ENCODE assay signal across 1 cellular context in the genomic region with DNA sequence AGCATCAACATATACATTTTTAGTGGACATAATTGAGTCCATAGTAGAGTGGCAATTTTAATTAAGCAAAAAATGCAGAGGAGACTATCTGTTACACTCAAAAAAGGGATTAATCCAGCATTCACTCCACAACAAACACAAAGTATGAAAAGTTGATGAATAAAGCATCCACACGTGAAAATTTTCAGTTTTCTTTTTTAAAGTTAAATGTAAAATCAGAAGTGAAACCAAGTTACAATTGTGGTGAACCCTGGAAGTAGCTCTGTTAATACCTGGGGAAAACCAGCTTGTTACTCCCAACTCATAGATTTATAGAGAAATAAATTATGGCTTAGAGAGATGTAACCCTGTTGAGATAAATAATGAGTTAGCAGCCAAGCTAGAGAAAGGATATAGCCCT.
A peak's percentile ranks its signal among the peaks of the same experiment; 100 is the strongest.
TF ChIP-seq lines count a peak whose summit lies in the region.

No MANE protein-coding gene starts in this region.

TF ChIP-seq in GM12878, 131 proteins besides CTCF, POLR2A, EP300 and RAD21 (continued from another document and continues in another):
- TF ChIP-seq PRDM15 (CRISPR knock-in tag; IDR thresholded peaks at IDR 0.05) (no peak), TARDBP (IDR thresholded peaks at IDR 0.05; ENCODE audit: borderline replicate concordance) (no peak), PKNOX1 (IDR thresholded peaks at IDR 0.05) (no peak), CREB1 (IDR thresholded peaks at IDR 0.05; ENCODE audit: low read depth) (no peak), POLR2AphosphoS2 (IDR thresholded peaks at IDR 0.05; ENCODE audit: low read depth, low read length) (no peak), ZBTB11 (CRISPR knock-in tag; IDR thresholded peaks at IDR 0.05) (no peak), TBL1XR1 (IDR thresholded peaks at IDR 0.05; ENCODE audit: low read depth, low read length) (no peak), MEF2A (IDR thresholded peaks at IDR 0.05; ENCODE audit: insufficient read depth, low read depth, low read length) (no peak), MYC (IDR thresholded peaks at IDR 0.05; ENCODE audit: insufficient read depth, insufficient read length, insufficient replicate concordance, low read length, severe bottlenecking) (no peak), HDAC6 (IDR thresholded peaks at IDR 0.05; ENCODE audit: unreplicated experiment) (no peak), TCF12 (IDR thresholded peaks at IDR 0.05; ENCODE audit: low read depth, low read length) (no peak), CBFB (IDR thresholded peaks at IDR 0.05; ENCODE audit: low read depth) (no peak), IRF4 (IDR thresholded peaks at IDR 0.05; ENCODE audit: low read depth, low read length) (peak; percentile 42; the same call in 1 of the 2 replicates), HCFC1 (IDR thresholded peaks at IDR 0.05; ENCODE audit: low read length) (no peak), POU2F2 (IDR thresholded peaks at IDR 0.05; ENCODE audit: borderline replicate concordance, low read depth, low read length) (no peak), SMAD5 (IDR thresholded peaks at IDR 0.05; ENCODE audit: low read depth) (no peak), NFIC (IDR thresholded peaks at IDR 0.05; ENCODE audit: low read depth, low read length) (peak; percentile 82), ZBED1 (IDR thresholded peaks at IDR 0.05; ENCODE audit: borderline replicate concordance) (no peak), BCLAF1 (IDR thresholded peaks at IDR 0.05) (no peak), RAD51 (IDR thresholded peaks at IDR 0.05) (no peak), KDM1A (IDR thresholded peaks at IDR 0.05; ENCODE audit: borderline replicate concordance) (no peak), CBX5 (IDR thresholded peaks at IDR 0.05; ENCODE audit: low read depth) (no peak), MTA3 (IDR thresholded peaks at IDR 0.05; ENCODE audit: borderline replicate concordance, low read length) (no peak), KAT2A (conservative IDR thresholded peaks at IDR 0.05; ENCODE audit: control insufficient read depth, low read depth, low read length) (no peak), CREM (IDR thresholded peaks at IDR 0.05; ENCODE audit: low read depth) (0 out of 2 replicates have a peak, but pooled peaks have one; percentile 26), RCOR1 (conservative IDR thresholded peaks at IDR 0.05; ENCODE audit: low read depth, low read length) (no peak)
- TF ChIP-seq, protein P1, sequence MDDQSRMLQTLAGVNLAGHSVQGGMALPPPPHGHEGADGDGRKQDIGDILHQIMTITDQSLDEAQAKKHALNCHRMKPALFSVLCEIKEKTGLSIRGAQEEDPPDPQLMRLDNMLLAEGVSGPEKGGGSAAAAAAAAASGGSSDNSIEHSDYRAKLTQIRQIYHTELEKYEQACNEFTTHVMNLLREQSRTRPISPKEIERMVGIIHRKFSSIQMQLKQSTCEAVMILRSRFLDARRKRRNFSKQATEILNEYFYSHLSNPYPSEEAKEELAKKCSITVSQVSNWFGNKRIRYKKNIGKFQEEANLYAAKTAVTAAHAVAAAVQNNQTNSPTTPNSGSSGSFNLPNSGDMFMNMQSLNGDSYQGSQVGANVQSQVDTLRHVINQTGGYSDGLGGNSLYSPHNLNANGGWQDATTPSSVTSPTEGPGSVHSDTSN (IDR thresholded peaks at IDR 0.05; ENCODE audit: insufficient replicate concordance, low read depth, low read length) = no peak
- TF ChIP-seq, protein P2, sequence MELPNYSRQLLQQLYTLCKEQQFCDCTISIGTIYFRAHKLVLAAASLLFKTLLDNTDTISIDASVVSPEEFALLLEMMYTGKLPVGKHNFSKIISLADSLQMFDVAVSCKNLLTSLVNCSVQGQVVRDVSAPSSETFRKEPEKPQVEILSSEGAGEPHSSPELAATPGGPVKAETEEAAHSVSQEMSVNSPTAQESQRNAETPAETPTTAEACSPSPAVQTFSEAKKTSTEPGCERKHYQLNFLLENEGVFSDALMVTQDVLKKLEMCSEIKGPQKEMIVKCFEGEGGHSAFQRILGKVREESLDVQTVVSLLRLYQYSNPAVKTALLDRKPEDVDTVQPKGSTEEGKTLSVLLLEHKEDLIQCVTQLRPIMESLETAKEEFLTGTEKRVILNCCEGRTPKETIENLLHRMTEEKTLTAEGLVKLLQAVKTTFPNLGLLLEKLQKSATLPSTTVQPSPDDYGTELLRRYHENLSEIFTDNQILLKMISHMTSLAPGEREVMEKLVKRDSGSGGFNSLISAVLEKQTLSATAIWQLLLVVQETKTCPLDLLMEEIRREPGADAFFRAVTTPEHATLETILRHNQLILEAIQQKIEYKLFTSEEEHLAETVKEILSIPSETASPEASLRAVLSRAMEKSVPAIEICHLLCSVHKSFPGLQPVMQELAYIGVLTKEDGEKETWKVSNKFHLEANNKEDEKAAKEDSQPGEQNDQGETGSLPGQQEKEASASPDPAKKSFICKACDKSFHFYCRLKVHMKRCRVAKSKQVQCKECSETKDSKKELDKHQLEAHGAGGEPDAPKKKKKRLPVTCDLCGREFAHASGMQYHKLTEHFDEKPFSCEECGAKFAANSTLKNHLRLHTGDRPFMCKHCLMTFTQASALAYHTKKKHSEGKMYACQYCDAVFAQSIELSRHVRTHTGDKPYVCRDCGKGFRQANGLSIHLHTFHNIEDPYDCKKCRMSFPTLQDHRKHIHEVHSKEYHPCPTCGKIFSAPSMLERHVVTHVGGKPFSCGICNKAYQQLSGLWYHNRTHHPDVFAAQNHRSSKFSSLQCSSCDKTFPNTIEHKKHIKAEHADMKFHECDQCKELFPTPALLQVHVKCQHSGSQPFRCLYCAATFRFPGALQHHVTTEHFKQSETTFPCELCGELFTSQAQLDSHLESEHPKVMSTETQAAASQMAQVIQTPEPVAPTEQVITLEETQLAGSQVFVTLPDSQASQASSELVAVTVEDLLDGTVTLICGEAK (IDR thresholded peaks at IDR 0.05; ENCODE audit: borderline replicate concordance) = no peak
- TF ChIP-seq, protein P3, sequence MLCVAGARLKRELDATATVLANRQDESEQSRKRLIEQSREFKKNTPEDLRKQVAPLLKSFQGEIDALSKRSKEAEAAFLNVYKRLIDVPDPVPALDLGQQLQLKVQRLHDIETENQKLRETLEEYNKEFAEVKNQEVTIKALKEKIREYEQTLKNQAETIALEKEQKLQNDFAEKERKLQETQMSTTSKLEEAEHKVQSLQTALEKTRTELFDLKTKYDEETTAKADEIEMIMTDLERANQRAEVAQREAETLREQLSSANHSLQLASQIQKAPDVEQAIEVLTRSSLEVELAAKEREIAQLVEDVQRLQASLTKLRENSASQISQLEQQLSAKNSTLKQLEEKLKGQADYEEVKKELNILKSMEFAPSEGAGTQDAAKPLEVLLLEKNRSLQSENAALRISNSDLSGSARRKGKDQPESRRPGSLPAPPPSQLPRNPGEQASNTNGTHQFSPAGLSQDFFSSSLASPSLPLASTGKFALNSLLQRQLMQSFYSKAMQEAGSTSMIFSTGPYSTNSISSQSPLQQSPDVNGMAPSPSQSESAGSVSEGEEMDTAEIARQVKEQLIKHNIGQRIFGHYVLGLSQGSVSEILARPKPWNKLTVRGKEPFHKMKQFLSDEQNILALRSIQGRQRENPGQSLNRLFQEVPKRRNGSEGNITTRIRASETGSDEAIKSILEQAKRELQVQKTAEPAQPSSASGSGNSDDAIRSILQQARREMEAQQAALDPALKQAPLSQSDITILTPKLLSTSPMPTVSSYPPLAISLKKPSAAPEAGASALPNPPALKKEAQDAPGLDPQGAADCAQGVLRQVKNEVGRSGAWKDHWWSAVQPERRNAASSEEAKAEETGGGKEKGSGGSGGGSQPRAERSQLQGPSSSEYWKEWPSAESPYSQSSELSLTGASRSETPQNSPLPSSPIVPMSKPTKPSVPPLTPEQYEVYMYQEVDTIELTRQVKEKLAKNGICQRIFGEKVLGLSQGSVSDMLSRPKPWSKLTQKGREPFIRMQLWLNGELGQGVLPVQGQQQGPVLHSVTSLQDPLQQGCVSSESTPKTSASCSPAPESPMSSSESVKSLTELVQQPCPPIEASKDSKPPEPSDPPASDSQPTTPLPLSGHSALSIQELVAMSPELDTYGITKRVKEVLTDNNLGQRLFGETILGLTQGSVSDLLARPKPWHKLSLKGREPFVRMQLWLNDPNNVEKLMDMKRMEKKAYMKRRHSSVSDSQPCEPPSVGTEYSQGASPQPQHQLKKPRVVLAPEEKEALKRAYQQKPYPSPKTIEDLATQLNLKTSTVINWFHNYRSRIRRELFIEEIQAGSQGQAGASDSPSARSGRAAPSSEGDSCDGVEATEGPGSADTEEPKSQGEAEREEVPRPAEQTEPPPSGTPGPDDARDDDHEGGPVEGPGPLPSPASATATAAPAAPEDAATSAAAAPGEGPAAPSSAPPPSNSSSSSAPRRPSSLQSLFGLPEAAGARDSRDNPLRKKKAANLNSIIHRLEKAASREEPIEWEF (IDR thresholded peaks at IDR 0.05; ENCODE audit: insufficient replicate concordance, low read depth, low read length) = no peak
- TF ChIP-seq, protein P4, sequence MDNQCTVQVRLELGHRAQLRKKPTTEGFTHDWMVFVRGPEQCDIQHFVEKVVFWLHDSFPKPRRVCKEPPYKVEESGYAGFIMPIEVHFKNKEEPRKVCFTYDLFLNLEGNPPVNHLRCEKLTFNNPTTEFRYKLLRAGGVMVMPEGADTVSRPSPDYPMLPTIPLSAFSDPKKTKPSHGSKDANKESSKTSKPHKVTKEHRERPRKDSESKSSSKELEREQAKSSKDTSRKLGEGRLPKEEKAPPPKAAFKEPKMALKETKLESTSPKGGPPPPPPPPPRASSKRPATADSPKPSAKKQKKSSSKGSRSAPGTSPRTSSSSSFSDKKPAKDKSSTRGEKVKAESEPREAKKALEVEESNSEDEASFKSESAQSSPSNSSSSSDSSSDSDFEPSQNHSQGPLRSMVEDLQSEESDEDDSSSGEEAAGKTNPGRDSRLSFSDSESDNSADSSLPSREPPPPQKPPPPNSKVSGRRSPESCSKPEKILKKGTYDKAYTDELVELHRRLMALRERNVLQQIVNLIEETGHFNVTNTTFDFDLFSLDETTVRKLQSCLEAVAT (IDR thresholded peaks at IDR 0.05) = no peak
